In genomic region chr17:50950002-50950877, GRCh38 we compare ENCODE assay signal across 8 cellular contexts.
DNase-seq lines count a peak whose midpoint lies in the region; ATAC-seq and TF ChIP-seq lines count a peak whose summit lies in the region.

No MANE protein-coding gene starts in this region.

- 12 to 19% methylated on average over 25 of the region's 25 CpGs for WGBS in heart right ventricle, 2 donors

- DNase-seq in NCI-H1436 (lab: John Stamatoyannopoulos, UW) (peak; percentile 64), NCI-H1436 treated with DMSO at 0.1 percent for 48 hours (lab: John Stamatoyannopoulos, UW) (no peak), MG63 (peak; percentile 83), SKM-1 treated with dmso at 0.1 percent for 144 hours (lab: John Stamatoyannopoulos, UW; ENCODE audit: unreplicated experiment) (peak; percentile 93), heart right ventricle (peak; percentile 77 to 80), posterior cingulate gyrus (peak; percentile 65 to 97 (median 79))

- H3K27ac ChIP-seq in angular gyrus (ENCODE audit: low read depth, low read length) (peak overlapping the region; percentile 81), heart right ventricle (peak overlapping the region; percentile 44 to 88 (median 79))

- no peaks in the 10 kb centered on the region for H3K36me3 ChIP-seq in MG63
- no peaks in the 10 kb centered on the region for H3K36me3 ChIP-seq in heart right ventricle

- peak; percentile 75 to 93 (median 85) for TF ChIP-seq CTCF in heart right ventricle (IDR thresholded peaks at IDR 0.05)

- H3K27me3 ChIP-seq in MG63 = no peaks in the 10 kb centered on the region
- no peaks in the 10 kb centered on the region for H3K27me3 ChIP-seq in heart right ventricle

- ATAC-seq in heart right ventricle = peak; percentile 77 to 89 (median 85)
- no peak for ATAC-seq in HG02981 (IDR thresholded peaks at IDR 0.05; ENCODE audit: unreplicated experiment)

- H3K4me1 ChIP-seq in heart right ventricle = peaks cover 22 to 64% (median 51%) of the 10 kb centered on the region in 9 donors

- H3K9me3 ChIP-seq in MG63 = no peaks in the 10 kb centered on the region
- H3K9me3 ChIP-seq in heart right ventricle = no peaks in the 10 kb centered on the region

- intact Hi-C loops in heart right ventricle (cut with DNase I) = loop anchor here (1.0 to 10.0 kb wide), 11 partner anchors 85 to 1605 kb away; partner anchors contain the start of gene SPATA20 (in 4 of the 10)
- intact Hi-C loops in posterior cingulate gyrus (cut with DNase I) = loop anchor here (1.0 kb wide), 2 partner anchors 87 to 98 kb away; no protein-coding TSS in a partner anchor

- H3K4me3 ChIP-seq in MG63 (no peak overlapping the region), heart right ventricle (peak overlapping the region in 3 of 10 donors; percentile 0 to 5 (median 2))
